ENCODE assay signal across 1 cellular context in genomic region chr12:32440120-32440865, GRCh38.
TF ChIP-seq lines count a peak whose summit lies in the region.

No MANE protein-coding gene starts in this region.

TF ChIP-seq in WTC11, 78 proteins besides CTCF, POLR2A, EP300 and RAD21 (continued from another document):
- TF ChIP-seq, protein P1, sequence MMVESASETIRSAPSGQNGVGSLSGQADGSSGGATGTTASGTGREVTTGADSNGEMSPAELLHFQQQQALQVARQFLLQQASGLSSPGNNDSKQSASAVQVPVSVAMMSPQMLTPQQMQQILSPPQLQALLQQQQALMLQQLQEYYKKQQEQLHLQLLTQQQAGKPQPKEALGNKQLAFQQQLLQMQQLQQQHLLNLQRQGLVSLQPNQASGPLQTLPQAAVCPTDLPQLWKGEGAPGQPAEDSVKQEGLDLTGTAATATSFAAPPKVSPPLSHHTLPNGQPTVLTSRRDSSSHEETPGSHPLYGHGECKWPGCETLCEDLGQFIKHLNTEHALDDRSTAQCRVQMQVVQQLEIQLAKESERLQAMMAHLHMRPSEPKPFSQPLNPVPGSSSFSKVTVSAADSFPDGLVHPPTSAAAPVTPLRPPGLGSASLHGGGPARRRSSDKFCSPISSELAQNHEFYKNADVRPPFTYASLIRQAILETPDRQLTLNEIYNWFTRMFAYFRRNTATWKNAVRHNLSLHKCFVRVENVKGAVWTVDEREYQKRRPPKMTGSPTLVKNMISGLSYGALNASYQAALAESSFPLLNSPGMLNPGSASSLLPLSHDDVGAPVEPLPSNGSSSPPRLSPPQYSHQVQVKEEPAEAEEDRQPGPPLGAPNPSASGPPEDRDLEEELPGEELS (CRISPR knock-in tag; IDR thresholded peaks at IDR 0.05) = no peak
- no peak for TF ChIP-seq ESRRA (CRISPR knock-in tag; IDR thresholded peaks at IDR 0.05; ENCODE audit: borderline replicate concordance)
- TF ChIP-seq NFYB (CRISPR knock-in tag; conservative IDR thresholded peaks at IDR 0.05; ENCODE audit: low read depth) = no peak
- no peak for TF ChIP-seq TEAD1 (CRISPR knock-in tag; IDR thresholded peaks at IDR 0.05)
- no peak for TF ChIP-seq ATF1 (CRISPR knock-in tag; IDR thresholded peaks at IDR 0.05)
- TF ChIP-seq, protein P2, sequence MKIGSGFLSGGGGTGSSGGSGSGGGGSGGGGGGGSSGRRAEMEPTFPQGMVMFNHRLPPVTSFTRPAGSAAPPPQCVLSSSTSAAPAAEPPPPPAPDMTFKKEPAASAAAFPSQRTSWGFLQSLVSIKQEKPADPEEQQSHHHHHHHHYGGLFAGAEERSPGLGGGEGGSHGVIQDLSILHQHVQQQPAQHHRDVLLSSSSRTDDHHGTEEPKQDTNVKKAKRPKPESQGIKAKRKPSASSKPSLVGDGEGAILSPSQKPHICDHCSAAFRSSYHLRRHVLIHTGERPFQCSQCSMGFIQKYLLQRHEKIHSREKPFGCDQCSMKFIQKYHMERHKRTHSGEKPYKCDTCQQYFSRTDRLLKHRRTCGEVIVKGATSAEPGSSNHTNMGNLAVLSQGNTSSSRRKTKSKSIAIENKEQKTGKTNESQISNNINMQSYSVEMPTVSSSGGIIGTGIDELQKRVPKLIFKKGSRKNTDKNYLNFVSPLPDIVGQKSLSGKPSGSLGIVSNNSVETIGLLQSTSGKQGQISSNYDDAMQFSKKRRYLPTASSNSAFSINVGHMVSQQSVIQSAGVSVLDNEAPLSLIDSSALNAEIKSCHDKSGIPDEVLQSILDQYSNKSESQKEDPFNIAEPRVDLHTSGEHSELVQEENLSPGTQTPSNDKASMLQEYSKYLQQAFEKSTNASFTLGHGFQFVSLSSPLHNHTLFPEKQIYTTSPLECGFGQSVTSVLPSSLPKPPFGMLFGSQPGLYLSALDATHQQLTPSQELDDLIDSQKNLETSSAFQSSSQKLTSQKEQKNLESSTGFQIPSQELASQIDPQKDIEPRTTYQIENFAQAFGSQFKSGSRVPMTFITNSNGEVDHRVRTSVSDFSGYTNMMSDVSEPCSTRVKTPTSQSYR (CRISPR knock-in tag; IDR thresholded peaks at IDR 0.05) = no peak
- TF ChIP-seq FOXP1 (CRISPR knock-in tag; IDR thresholded peaks at IDR 0.05; ENCODE audit: borderline replicate concordance) = no peak
